In genomic region chr15:81047948-81048347, GRCh38 we compare ENCODE assay signal across 32 cellular contexts.
"Had no signal": no experiment of that assay in that cellular context is flagged by ENCODE, and none has a peak within 500 bp of the region (broad histone marks: within the 10 kb centered on the region; RNA-seq: fewer than 3 reads in every experiment).

No MANE protein-coding gene starts in this region.

- H3K36me3 Mint-ChIP-seq: activated CD4-positive, alpha-beta memory T cell treated with anti-CD3 and anti-CD28 coated beads for 36 hours; activated naive CD4-positive, alpha-beta T cell treated with anti-CD3 and anti-CD28 coated beads, Interleukin-2, amount 10 ng/mL, durations not matched to agents 7 days and 5 days; activated naive CD4-positive, alpha-beta T cell treated with anti-CD3 and anti-CD28 coated beads, Interleukin-2, amount 50 U/mL, for 72 hours; activated naive CD8-positive, alpha-beta T cell treated with anti-CD3 and anti-CD28 coated beads, Interleukin-2, amount 10 ng/mL, durations not matched to agents 7 days and 5 days had no signal

- DNase-seq: activated CD4-positive, alpha-beta memory T cell treated with anti-CD3 and anti-CD28 coated beads for 36 hours; activated CD4-positive, alpha-beta T cell treated with anti-CD3 and anti-CD28 coated beads for 36 hours; activated CD4-positive, alpha-beta T cell treated with anti-CD3 and anti-CD28 coated beads, Interleukin-2, amount 10 ng/mL, durations not matched to agents 24 days and 14 days; activated CD4-positive, CD25-positive, alpha-beta regulatory T cell; activated CD4-positive, CD25-positive, alpha-beta regulatory T cell treated with anti-CD3 and anti-CD28 coated beads, Interleukin-2, amount 50 U/mL, for 72 hours; activated CD8-positive, alpha-beta memory T cell treated with anti-CD3 and anti-CD28 coated beads, Interleukin-2, amount 50 U/mL, for 48 hours; activated gamma-delta T cell; activated naive CD4-positive, alpha-beta T cell; activated naive CD4-positive, alpha-beta T cell treated with anti-CD3 and anti-CD28 coated beads, Interleukin-2, amount 10 ng/mL, durations not matched to agents 7 days and 5 days; activated naive CD8-positive, alpha-beta T cell treated with anti-CD3 and anti-CD28 coated beads, Interleukin-2, amount 10 ng/mL, durations not matched to agents 7 days and 5 days; activated T-cell treated with anti-CD3 and anti-CD28 coated beads for 4 hours; activated T-cell treated with anti-CD3 and anti-CD28 coated beads, Interleukin-2, amount 50 U/mL, for 24 hours; activated T-cell treated with anti-CD3 and anti-CD28 coated beads, Interleukin-2, amount 50 U/mL, for 72 hours; body of pancreas; central memory CD4-positive, alpha-beta T cell; cerebellar nuclear complex; dorsolateral prefrontal cortex; effector memory CD8-positive, alpha-beta T cell; esophagus squamous epithelium; foreskin keratinocyte; gastrocnemius medialis; head of caudate nucleus; SK-N-SH; T-helper 1 cell; T-helper 17 cell had no signal

- H3K4me1 Mint-ChIP-seq: activated CD4-positive, alpha-beta T cell treated with anti-CD3 and anti-CD28 coated beads for 36 hours; T-helper 17 cell had no signal

- H3K4me3 ChIP-seq: ascending aorta, body of pancreas, breast epithelium, cardiac muscle cell, coronary artery, esophagus squamous epithelium, gastrocnemius medialis had no signal

- H3K27ac Mint-ChIP-seq: activated CD4-positive, alpha-beta memory T cell treated with anti-CD3 and anti-CD28 coated beads for 36 hours; activated CD4-positive, alpha-beta T cell treated with anti-CD3 and anti-CD28 coated beads for 36 hours; activated CD4-positive, alpha-beta T cell treated with anti-CD3 and anti-CD28 coated beads, Interleukin-2, amount 10 ng/mL, durations not matched to agents 24 days and 14 days; activated naive CD4-positive, alpha-beta T cell treated with anti-CD3 and anti-CD28 coated beads, Interleukin-2, amount 10 ng/mL, durations not matched to agents 7 days and 5 days; activated naive CD4-positive, alpha-beta T cell treated with anti-CD3 and anti-CD28 coated beads, Interleukin-2, amount 50 U/mL, for 72 hours; activated naive CD8-positive, alpha-beta T cell treated with anti-CD3 and anti-CD28 coated beads, Interleukin-2, amount 10 ng/mL, durations not matched to agents 7 days and 5 days; activated T-cell treated with anti-CD3 and anti-CD28 coated beads, Interleukin-2, amount 50 U/mL, for 24 hours; activated T-cell treated with anti-CD3 and anti-CD28 coated beads, Interleukin-2, amount 50 U/mL, for 72 hours; dendritic cell treated with granulocyte-macrophage colony-stimulating factor and Interleukin-4, amounts not matched to agents 40 ng/mL and 50 ng/mL, for 4 days; effector memory CD8-positive, alpha-beta T cell; T-helper 17 cell; T-helper 2 cell treated with Interferon-gamma antibody and Interleukin-4, amounts not matched to agents 5 μg/mL and 100 μg/mL, for 36 hours had no signal

- H3K4me2 ChIP-seq: SK-N-SH had no signal

- H3K9me3 ChIP-seq: ascending aorta, body of pancreas, breast epithelium, esophagus squamous epithelium, gastrocnemius medialis, SK-N-SH had no signal

- H3K4me3 Mint-ChIP-seq: activated CD4-positive, alpha-beta memory T cell treated with anti-CD3 and anti-CD28 coated beads for 36 hours; activated CD4-positive, alpha-beta T cell treated with anti-CD3 and anti-CD28 coated beads for 36 hours; activated CD4-positive, alpha-beta T cell treated with anti-CD3 and anti-CD28 coated beads, Interleukin-2, amount 10 ng/mL, durations not matched to agents 24 days and 14 days; activated naive CD4-positive, alpha-beta T cell treated with anti-CD3 and anti-CD28 coated beads, Interleukin-2, amount 10 ng/mL, durations not matched to agents 7 days and 5 days; activated naive CD8-positive, alpha-beta T cell treated with anti-CD3 and anti-CD28 coated beads, Interleukin-2, amount 10 ng/mL, durations not matched to agents 7 days and 5 days; activated T-cell treated with anti-CD3 and anti-CD28 coated beads, Interleukin-2, amount 50 U/mL, for 24 hours; activated T-cell treated with anti-CD3 and anti-CD28 coated beads, Interleukin-2, amount 50 U/mL, for 72 hours; dendritic cell treated with granulocyte-macrophage colony-stimulating factor and Interleukin-4, amounts not matched to agents 40 ng/mL and 50 ng/mL, for 4 days; effector memory CD8-positive, alpha-beta T cell; T-helper 17 cell; T-helper 2 cell treated with Interferon-gamma antibody and Interleukin-4, amounts not matched to agents 5 μg/mL and 100 μg/mL, for 36 hours had no signal

- H3K27ac ChIP-seq: ascending aorta, body of pancreas, breast epithelium, cardiac muscle cell, coronary artery, esophagus squamous epithelium, foreskin keratinocyte, gastrocnemius medialis had no signal

- ATAC-seq: activated CD4-positive, alpha-beta T cell treated with anti-CD3 and anti-CD28 coated beads for 36 hours; activated naive CD4-positive, alpha-beta T cell treated with anti-CD3 and anti-CD28 coated beads, Interleukin-2, amount 50 U/mL, for 72 hours; activated T-cell treated with anti-CD3 and anti-CD28 coated beads, Interleukin-2, amount 50 U/mL, for 72 hours; body of pancreas; effector memory CD8-positive, alpha-beta T cell; foreskin keratinocyte; gastrocnemius medialis; T-helper 17 cell had no signal

- H3K27me3 ChIP-seq: ascending aorta, body of pancreas, breast epithelium, dorsolateral prefrontal cortex, esophagus squamous epithelium, foreskin keratinocyte, gastrocnemius medialis had no signal

- H3K27me3 Mint-ChIP-seq: activated CD4-positive, alpha-beta memory T cell treated with anti-CD3 and anti-CD28 coated beads for 36 hours; activated CD4-positive, alpha-beta T cell treated with anti-CD3 and anti-CD28 coated beads for 36 hours; activated naive CD4-positive, alpha-beta T cell treated with anti-CD3 and anti-CD28 coated beads, Interleukin-2, amount 10 ng/mL, durations not matched to agents 7 days and 5 days; activated T-cell treated with anti-CD3 and anti-CD28 coated beads, Interleukin-2, amount 50 U/mL, for 24 hours; T-helper 17 cell had no signal

- H3K4me1 ChIP-seq: ascending aorta, body of pancreas, breast epithelium, esophagus squamous epithelium, foreskin keratinocyte, gastrocnemius medialis had no signal

- H3K36me3 ChIP-seq: ascending aorta, breast epithelium, cardiac muscle cell, esophagus squamous epithelium, gastrocnemius medialis had no signal

- H3K9ac ChIP-seq: SK-N-SH had no signal
